In the genomic region with DNA sequence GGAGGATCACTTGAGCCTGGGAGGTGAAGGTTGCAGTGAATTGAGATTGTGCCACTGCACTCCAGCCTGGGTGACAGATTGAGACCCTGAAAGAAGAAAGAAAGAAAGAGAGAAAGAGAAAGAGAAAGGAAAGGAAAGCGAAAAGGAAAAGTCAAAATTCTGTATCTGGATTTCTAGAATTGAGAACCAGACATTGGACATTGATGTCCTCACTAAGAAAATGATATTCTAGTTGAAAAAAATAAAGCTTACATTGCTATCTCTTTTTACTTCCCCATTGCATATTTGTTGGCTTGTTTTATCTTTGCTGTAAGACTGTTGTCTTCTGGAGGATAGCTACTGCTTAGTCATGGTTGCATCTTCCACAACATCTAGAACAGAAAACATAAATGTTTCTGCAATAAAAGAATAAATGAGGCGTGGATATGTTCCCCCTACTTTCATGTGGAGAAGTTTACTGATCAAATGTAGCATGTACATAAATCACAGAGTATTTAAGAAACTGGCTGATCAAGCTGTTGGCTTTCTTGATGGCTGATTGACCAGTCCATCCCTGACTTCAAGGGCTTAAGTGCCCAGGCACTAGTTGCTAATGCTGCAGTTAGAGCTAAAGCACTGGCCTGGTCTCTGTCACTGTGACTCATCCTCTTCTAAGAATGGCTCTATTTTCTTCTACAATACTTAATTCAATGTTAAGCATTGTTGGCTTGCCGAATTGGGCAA, we compare ENCODE assay signal across 1 cellular context.
A peak's percentile ranks its signal among the peaks of the same experiment; 100 is the strongest.
TF ChIP-seq lines count a peak whose summit lies in the region.

No MANE protein-coding gene starts in this region.

TF ChIP-seq in K562, 482 proteins besides CTCF, POLR2A, EP300 and RAD21 (continued from another document):
- TF ChIP-seq, protein P1, sequence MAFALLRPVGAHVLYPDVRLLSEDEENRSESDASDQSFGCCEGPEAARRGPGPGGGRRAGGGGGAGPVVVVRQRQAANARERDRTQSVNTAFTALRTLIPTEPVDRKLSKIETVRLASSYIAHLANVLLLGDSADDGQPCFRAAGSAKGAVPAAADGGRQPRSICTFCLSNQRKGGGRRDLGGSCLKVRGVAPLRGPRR (CRISPR knock-in tag; IDR thresholded peaks at IDR 0.05): no peak
- TF ChIP-seq, protein P2, sequence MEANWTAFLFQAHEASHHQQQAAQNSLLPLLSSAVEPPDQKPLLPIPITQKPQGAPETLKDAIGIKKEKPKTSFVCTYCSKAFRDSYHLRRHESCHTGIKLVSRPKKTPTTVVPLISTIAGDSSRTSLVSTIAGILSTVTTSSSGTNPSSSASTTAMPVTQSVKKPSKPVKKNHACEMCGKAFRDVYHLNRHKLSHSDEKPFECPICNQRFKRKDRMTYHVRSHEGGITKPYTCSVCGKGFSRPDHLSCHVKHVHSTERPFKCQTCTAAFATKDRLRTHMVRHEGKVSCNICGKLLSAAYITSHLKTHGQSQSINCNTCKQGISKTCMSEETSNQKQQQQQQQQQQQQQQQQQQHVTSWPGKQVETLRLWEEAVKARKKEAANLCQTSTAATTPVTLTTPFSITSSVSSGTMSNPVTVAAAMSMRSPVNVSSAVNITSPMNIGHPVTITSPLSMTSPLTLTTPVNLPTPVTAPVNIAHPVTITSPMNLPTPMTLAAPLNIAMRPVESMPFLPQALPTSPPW (CRISPR knock-in tag; IDR thresholded peaks at IDR 0.05): peak; percentile 37; the same call in 1 of the 2 replicates
- TF ChIP-seq, protein P3, sequence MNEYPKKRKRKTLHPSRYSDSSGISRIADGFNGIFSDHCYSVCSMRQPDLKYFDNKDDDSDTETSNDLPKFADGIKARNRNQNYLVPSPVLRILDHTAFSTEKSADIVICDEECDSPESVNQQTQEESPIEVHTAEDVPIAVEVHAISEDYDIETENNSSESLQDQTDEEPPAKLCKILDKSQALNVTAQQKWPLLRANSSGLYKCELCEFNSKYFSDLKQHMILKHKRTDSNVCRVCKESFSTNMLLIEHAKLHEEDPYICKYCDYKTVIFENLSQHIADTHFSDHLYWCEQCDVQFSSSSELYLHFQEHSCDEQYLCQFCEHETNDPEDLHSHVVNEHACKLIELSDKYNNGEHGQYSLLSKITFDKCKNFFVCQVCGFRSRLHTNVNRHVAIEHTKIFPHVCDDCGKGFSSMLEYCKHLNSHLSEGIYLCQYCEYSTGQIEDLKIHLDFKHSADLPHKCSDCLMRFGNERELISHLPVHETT (CRISPR knock-in tag; conservative IDR thresholded peaks at IDR 0.05 in 1 of 2, IDR thresholded peaks at IDR 0.05 in 1 of 2): peak in 1 of 2 experiments; percentile 71; a peak in 2 of 4 replicates
- TF ChIP-seq SNRNP70 (optimal IDR thresholded peaks at IDR 0.05; ENCODE audit: low read depth, low read length): no peak
- peak in 1 of 2 experiments; percentile 12; a peak in 1 of 3 replicates for TF ChIP-seq CBX3 (IDR thresholded peaks at IDR 0.05; ENCODE audit: borderline replicate concordance in 1 of 2, low read length in 2 of 2)
- TF ChIP-seq, protein P4, sequence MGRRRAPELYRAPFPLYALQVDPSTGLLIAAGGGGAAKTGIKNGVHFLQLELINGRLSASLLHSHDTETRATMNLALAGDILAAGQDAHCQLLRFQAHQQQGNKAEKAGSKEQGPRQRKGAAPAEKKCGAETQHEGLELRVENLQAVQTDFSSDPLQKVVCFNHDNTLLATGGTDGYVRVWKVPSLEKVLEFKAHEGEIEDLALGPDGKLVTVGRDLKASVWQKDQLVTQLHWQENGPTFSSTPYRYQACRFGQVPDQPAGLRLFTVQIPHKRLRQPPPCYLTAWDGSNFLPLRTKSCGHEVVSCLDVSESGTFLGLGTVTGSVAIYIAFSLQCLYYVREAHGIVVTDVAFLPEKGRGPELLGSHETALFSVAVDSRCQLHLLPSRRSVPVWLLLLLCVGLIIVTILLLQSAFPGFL (CRISPR knock-in tag; IDR thresholded peaks at IDR 0.05): no peak
- peak; percentile 91 for TF ChIP-seq MAFF (IDR thresholded peaks at IDR 0.05; ENCODE audit: low read length)
- TF ChIP-seq ZNF408 (CRISPR knock-in tag; IDR thresholded peaks at IDR 0.05; ENCODE audit: low read depth): no peak
- peak; percentile 87 for TF ChIP-seq MAFK (IDR thresholded peaks at IDR 0.05; ENCODE audit: low read length)
- TF ChIP-seq CTBP1 (IDR thresholded peaks at IDR 0.05; ENCODE audit: borderline replicate concordance): peak; percentile 91
- TF ChIP-seq BACH1 (tag; IDR thresholded peaks at IDR 0.05): peak; percentile 74
- peak; percentile 95 for TF ChIP-seq C11orf30 (IDR thresholded peaks at IDR 0.05; ENCODE audit: low read depth)
- 0 out of 2 replicates have a peak, but pooled peaks have one; percentile 56 for TF ChIP-seq MTA2 (IDR thresholded peaks at IDR 0.05; ENCODE audit: low read depth)
- peak; percentile 59; the same call in 1 of the 2 replicates for TF ChIP-seq HSF4 (CRISPR knock-in tag; IDR thresholded peaks at IDR 0.05; ENCODE audit: borderline replicate concordance)
- TF ChIP-seq, protein P5, sequence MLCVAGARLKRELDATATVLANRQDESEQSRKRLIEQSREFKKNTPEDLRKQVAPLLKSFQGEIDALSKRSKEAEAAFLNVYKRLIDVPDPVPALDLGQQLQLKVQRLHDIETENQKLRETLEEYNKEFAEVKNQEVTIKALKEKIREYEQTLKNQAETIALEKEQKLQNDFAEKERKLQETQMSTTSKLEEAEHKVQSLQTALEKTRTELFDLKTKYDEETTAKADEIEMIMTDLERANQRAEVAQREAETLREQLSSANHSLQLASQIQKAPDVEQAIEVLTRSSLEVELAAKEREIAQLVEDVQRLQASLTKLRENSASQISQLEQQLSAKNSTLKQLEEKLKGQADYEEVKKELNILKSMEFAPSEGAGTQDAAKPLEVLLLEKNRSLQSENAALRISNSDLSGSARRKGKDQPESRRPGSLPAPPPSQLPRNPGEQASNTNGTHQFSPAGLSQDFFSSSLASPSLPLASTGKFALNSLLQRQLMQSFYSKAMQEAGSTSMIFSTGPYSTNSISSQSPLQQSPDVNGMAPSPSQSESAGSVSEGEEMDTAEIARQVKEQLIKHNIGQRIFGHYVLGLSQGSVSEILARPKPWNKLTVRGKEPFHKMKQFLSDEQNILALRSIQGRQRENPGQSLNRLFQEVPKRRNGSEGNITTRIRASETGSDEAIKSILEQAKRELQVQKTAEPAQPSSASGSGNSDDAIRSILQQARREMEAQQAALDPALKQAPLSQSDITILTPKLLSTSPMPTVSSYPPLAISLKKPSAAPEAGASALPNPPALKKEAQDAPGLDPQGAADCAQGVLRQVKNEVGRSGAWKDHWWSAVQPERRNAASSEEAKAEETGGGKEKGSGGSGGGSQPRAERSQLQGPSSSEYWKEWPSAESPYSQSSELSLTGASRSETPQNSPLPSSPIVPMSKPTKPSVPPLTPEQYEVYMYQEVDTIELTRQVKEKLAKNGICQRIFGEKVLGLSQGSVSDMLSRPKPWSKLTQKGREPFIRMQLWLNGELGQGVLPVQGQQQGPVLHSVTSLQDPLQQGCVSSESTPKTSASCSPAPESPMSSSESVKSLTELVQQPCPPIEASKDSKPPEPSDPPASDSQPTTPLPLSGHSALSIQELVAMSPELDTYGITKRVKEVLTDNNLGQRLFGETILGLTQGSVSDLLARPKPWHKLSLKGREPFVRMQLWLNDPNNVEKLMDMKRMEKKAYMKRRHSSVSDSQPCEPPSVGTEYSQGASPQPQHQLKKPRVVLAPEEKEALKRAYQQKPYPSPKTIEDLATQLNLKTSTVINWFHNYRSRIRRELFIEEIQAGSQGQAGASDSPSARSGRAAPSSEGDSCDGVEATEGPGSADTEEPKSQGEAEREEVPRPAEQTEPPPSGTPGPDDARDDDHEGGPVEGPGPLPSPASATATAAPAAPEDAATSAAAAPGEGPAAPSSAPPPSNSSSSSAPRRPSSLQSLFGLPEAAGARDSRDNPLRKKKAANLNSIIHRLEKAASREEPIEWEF (CRISPR knock-in tag; IDR thresholded peaks at IDR 0.05): no peak; the same call in 1 of the 2 replicates
- TF ChIP-seq, protein P6, sequence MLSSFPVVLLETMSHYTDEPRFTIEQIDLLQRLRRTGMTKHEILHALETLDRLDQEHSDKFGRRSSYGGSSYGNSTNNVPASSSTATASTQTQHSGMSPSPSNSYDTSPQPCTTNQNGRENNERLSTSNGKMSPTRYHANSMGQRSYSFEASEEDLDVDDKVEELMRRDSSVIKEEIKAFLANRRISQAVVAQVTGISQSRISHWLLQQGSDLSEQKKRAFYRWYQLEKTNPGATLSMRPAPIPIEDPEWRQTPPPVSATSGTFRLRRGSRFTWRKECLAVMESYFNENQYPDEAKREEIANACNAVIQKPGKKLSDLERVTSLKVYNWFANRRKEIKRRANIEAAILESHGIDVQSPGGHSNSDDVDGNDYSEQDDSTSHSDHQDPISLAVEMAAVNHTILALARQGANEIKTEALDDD (IDR thresholded peaks at IDR 0.05): peak; percentile 47; the same call in 1 of the 2 replicates
- TF ChIP-seq KHSRP (IDR thresholded peaks at IDR 0.05): peak; percentile 52; the same call in 1 of the 2 replicates
- TF ChIP-seq LARP7 (IDR thresholded peaks at IDR 0.05): peak; percentile 70; the same call in 1 of the 2 replicates
- TF ChIP-seq, protein P7, sequence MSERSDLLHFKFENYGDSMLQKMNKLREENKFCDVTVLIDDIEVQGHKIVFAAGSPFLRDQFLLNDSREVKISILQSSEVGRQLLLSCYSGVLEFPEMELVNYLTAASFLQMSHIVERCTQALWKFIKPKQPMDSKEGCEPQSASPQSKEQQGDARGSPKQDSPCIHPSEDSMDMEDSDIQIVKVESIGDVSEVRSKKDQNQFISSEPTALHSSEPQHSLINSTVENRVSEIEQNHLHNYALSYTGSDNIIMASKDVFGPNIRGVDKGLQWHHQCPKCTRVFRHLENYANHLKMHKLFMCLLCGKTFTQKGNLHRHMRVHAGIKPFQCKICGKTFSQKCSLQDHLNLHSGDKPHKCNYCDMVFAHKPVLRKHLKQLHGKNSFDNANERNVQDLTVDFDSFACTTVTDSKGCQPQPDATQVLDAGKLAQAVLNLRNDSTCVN (CRISPR knock-in tag; IDR thresholded peaks at IDR 0.05): 0 out of 2 replicates have a peak, but pooled peaks have one; percentile 67
- TF ChIP-seq TAF9B (IDR thresholded peaks at IDR 0.05; ENCODE audit: partially characterized antibody): peak; percentile 33
- peak; percentile 49 to 50; a peak in 1 of 4 replicates for TF ChIP-seq KDM1A (IDR thresholded peaks at IDR 0.05)
- no peak for TF ChIP-seq EZH2 (IDR thresholded peaks at IDR 0.05; ENCODE audit: borderline replicate concordance, low read depth, low read length)
- TF ChIP-seq, protein P8, sequence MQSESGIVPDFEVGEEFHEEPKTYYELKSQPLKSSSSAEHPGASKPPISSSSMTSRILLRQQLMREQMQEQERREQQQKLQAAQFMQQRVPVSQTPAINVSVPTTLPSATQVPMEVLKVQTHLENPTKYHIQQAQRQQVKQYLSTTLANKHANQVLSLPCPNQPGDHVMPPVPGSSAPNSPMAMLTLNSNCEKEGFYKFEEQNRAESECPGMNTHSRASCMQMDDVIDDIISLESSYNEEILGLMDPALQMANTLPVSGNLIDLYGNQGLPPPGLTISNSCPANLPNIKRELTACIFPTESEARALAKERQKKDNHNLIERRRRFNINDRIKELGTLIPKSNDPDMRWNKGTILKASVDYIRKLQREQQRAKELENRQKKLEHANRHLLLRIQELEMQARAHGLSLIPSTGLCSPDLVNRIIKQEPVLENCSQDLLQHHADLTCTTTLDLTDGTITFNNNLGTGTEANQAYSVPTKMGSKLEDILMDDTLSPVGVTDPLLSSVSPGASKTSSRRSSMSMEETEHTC (IDR thresholded peaks at IDR 0.05): no peak
- no peak for TF ChIP-seq POU5F1 (IDR thresholded peaks at IDR 0.05; ENCODE audit: borderline replicate concordance, low read depth, low read length, partially characterized antibody)
- no peak for TF ChIP-seq POLR2H (tag; IDR thresholded peaks at IDR 0.05; ENCODE audit: low read depth)
- no peak for TF ChIP-seq ZNF134 (CRISPR knock-in tag; conservative IDR thresholded peaks at IDR 0.05)
- no peak for TF ChIP-seq ILK (tag; IDR thresholded peaks at IDR 0.05; ENCODE audit: borderline replicate concordance, low read depth)
- TF ChIP-seq NBN (IDR thresholded peaks at IDR 0.05; ENCODE audit: low read depth): peak; percentile 33; the same call in 1 of the 2 replicates
- TF ChIP-seq TARDBP (IDR thresholded peaks at IDR 0.05): no peak
- 0 out of 2 replicates have a peak, but pooled peaks have one; percentile 22 for TF ChIP-seq NFIC (IDR thresholded peaks at IDR 0.05)
- TF ChIP-seq, protein P9, sequence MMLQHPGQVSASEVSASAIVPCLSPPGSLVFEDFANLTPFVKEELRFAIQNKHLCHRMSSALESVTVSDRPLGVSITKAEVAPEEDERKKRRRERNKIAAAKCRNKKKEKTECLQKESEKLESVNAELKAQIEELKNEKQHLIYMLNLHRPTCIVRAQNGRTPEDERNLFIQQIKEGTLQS (IDR thresholded peaks at IDR 0.05): peak; percentile 79
- TF ChIP-seq, protein P9 (CRISPR knock-in tag; conservative IDR thresholded peaks at IDR 0.05): no peak
TF ChIP-seq in K562: peak in this region for 100.
